ENCODE assay signal across 18 cellular contexts in the genomic region with DNA sequence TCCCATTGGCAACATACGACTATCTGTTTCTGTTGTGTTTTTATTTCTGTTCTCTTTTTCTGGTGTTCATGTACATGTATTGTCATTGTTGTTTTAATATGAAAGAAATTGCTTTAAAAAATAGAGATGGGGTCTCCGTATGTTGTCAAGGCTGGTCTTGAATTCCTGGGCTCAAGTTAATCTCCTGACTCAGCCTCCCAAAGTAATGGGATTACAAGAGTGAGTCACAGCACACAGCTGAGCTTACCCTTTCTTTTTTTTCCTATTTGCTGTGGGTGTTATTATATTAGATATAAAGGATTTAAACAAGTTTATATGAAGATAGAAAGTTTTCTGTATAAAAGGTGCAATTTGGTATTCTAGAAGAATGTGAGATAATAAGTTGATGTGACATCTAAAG.
A peak's percentile ranks its signal among the peaks of the same experiment; 100 is the strongest.
DNase-seq lines count a peak whose midpoint lies in the region; ATAC-seq and TF ChIP-seq lines count a peak whose summit lies in the region.
"Had no signal": no experiment of that assay in that cellular context is flagged by ENCODE, and none has a peak within 500 bp of the region (broad histone marks: within the 10 kb centered on the region; RNA-seq: fewer than 3 reads in every experiment).

No MANE protein-coding gene starts in this region.

- H3K4me1 Mint-ChIP-seq in H9: no peaks in the 10 kb centered on the region
- H3K4me1 Mint-ChIP-seq: CD14-positive monocyte had no signal

- no peak overlapping the region for H3K4me3 Mint-ChIP-seq in H9
- H3K4me3 Mint-ChIP-seq: CD14-positive monocyte had no signal

- H3K27ac ChIP-seq in H9 (ENCODE audit: insufficient read length, low read depth, low read length) (no peak overlapping the region), trophoblast cell (ENCODE audit: low read depth, low read length) (no peak overlapping the region)
- H3K27ac ChIP-seq: Peyer's patch had no signal

- no peak overlapping the region for H2BK20ac ChIP-seq in H9 (ENCODE audit: low read depth, low read length, poor library complexity, severe bottlenecking)

- no peaks in the 10 kb centered on the region for H3K36me3 Mint-ChIP-seq in H9 (ENCODE audit: insufficient read depth in 1 of 3, low read depth in 3 of 3)
- H3K36me3 Mint-ChIP-seq: CD14-positive monocyte had no signal

- H3K79me1 ChIP-seq in H9 (ENCODE audit: insufficient read depth, low read depth, low read length, poor library complexity, severe bottlenecking) (no peaks in the 10 kb centered on the region), trophoblast cell (ENCODE audit: low read length) (no peaks in the 10 kb centered on the region)

- no peak overlapping the region for H4K12ac ChIP-seq in trophoblast cell (ENCODE audit: low read depth, low read length)

- H3K27ac Mint-ChIP-seq in H9: no peak overlapping the region
- H3K27ac Mint-ChIP-seq: CD14-positive monocyte had no signal

- H2AK5ac ChIP-seq in H9 (ENCODE audit: insufficient read length, low read length) (no peak overlapping the region), trophoblast cell (ENCODE audit: low read length) (no peak overlapping the region)

- H4K91ac ChIP-seq in H9 (ENCODE audit: insufficient read length, low read depth, low read length) (no peak overlapping the region), trophoblast cell (ENCODE audit: low read depth, low read length) (no peak overlapping the region)

- H2AFZ ChIP-seq in H9 (ENCODE audit: low read length): no peak overlapping the region
- no peak overlapping the region for H2AFZ ChIP-seq in trophoblast cell (ENCODE audit: insufficient read depth, low read length, poor library complexity)

- no peaks in the 10 kb centered on the region for H3K36me3 ChIP-seq in trophoblast cell (ENCODE audit: control insufficient read depth in 1 of 2, insufficient read depth in 2 of 2, low read length in 2 of 2)
- H3K36me3 ChIP-seq: Peyer's patch had no signal

- H3K27me3 Mint-ChIP-seq in H9 (ENCODE audit: low read depth): peaks cover 1% of the 10 kb centered on the region; the same call in 1 of the 2 replicates

- no CpG with 5 or more reads among the region's 2 CpGs for WGBS in H9 (ENCODE audit: extremely low coverage, insufficient read length, low lambda C conversion rate)
- WGBS in trophoblast cell (ENCODE audit: extremely low coverage, insufficient coverage, insufficient read length): no CpG with 5 or more reads among the region's 2 CpGs

- H3K4me1 ChIP-seq in H9 (ENCODE audit: insufficient read depth, low read length) (no peaks in the 10 kb centered on the region), trophoblast cell (ENCODE audit: control insufficient read depth in 1 of 2, insufficient read depth in 2 of 2, low read length in 2 of 2) (peaks cover 0 to 4% of the 10 kb centered on the region in 2 experiments)
- H3K4me1 ChIP-seq: Peyer's patch had no signal

- H3K4ac ChIP-seq in H9 (ENCODE audit: low read depth, low read length) (no peak overlapping the region), trophoblast cell (ENCODE audit: low read depth, low read length) (no peak overlapping the region)

- H4K20me1 ChIP-seq in H9 (ENCODE audit: control insufficient read depth, insufficient read depth, insufficient read length): no peaks in the 10 kb centered on the region

- no peaks in the 10 kb centered on the region for H3K79me2 ChIP-seq in H9 (ENCODE audit: insufficient read depth, low read length)
- no peaks in the 10 kb centered on the region for H3K79me2 ChIP-seq in trophoblast cell (ENCODE audit: control insufficient read depth, insufficient read depth, low read length, poor library complexity)

- DNase-seq in ACHN (peak; percentile 8), NCI-H82 treated with DMSO at 0.1 percent for 48 hours (lab: John Stamatoyannopoulos, UW; ENCODE audit: unreplicated experiment) (peak; percentile 26), choroid plexus epithelial cell (ENCODE audit: low read depth) (peak; percentile 9), non-pigmented ciliary epithelial cell (ENCODE audit: low read depth) (peak; percentile 60), H9 (no peak), trophoblast cell (no peak)
- DNase-seq: COR-L47, HCEC 1CT, NCI-H1092 treated with DMSO at 0.1 percent for 48 hours, NCI-H1694, NCI-H446, NCI-H774, Peyer's patch, Right ventricle myocardium superior had no signal

- H3K9me3 ChIP-seq in H9 (ENCODE audit: control insufficient read depth, low read depth, low read length) (no peaks in the 10 kb centered on the region), trophoblast cell (ENCODE audit: insufficient read depth, low read depth, low read length) (no peaks in the 10 kb centered on the region)
- H3K9me3 ChIP-seq: Peyer's patch had no signal

- H2BK120ac ChIP-seq in H9 (ENCODE audit: low read depth, low read length, poor library complexity, severe bottlenecking) (no peak overlapping the region), trophoblast cell (ENCODE audit: insufficient read depth, low read length, poor library complexity) (no peak overlapping the region)

- TF ChIP-seq CTCF in choroid plexus epithelial cell (conservative IDR thresholded peaks at IDR 0.05; ENCODE audit: low read depth, low read length) (no peak), H9 (conservative IDR thresholded peaks at IDR 0.05) (no peak)

- no peaks in the 10 kb centered on the region for H3K23me2 ChIP-seq in H9 (ENCODE audit: insufficient read length, low read depth, low read length, poor library complexity, severe bottlenecking)

- H2BK12ac ChIP-seq in H9 (ENCODE audit: insufficient read length, low read depth, low read length) (no peak overlapping the region), trophoblast cell (ENCODE audit: low read length) (no peak overlapping the region)

- no peak overlapping the region for H3K23ac ChIP-seq in H9 (ENCODE audit: insufficient read length, low read depth, low read length)
- H3K23ac ChIP-seq in trophoblast cell (ENCODE audit: low read length): no peak overlapping the region

- no peak overlapping the region for H3K56ac ChIP-seq in H9 (ENCODE audit: insufficient read length, low read depth, low read length)

- no peak for ATAC-seq in GM19023 (IDR thresholded peaks at IDR 0.05; ENCODE audit: unreplicated experiment)
- no peak for ATAC-seq in HG03442 (IDR thresholded peaks at IDR 0.05; ENCODE audit: unreplicated experiment)
- ATAC-seq: SK-N-SH treated with all-trans-retinoic acid at 6 μM for 48 hours had no signal

- H3K4me3 ChIP-seq in choroid plexus epithelial cell (ENCODE audit: low read depth, low read length) (no peak overlapping the region), trophoblast cell (ENCODE audit: low read depth, low read length) (no peak overlapping the region)
- H3K4me3 ChIP-seq: Peyer's patch had no signal

- no peak overlapping the region for H4K5ac ChIP-seq in H9 (ENCODE audit: insufficient read length, low read depth, low read length)

- no peak overlapping the region for H3K4me2 ChIP-seq in H9 (ENCODE audit: insufficient read depth, insufficient read length, low read length)
- H3K4me2 ChIP-seq in trophoblast cell (ENCODE audit: low read length): no peak overlapping the region

- H2BK5ac ChIP-seq in H9 (ENCODE audit: insufficient read length, low read length) (no peak overlapping the region), trophoblast cell (ENCODE audit: low read depth, low read length, poor library complexity) (no peak overlapping the region)

- no peak overlapping the region for H3K18ac ChIP-seq in H9 (ENCODE audit: insufficient read length, low read depth, low read length)
- H3K18ac ChIP-seq in trophoblast cell (ENCODE audit: low read length): no peak overlapping the region

- H3K14ac ChIP-seq in H9 (ENCODE audit: insufficient read depth, low read length) (no peak overlapping the region), trophoblast cell (ENCODE audit: low read length) (no peak overlapping the region)

- H3K9ac ChIP-seq in H9 (ENCODE audit: extremely low read depth, insufficient read length, low read length) (no peak overlapping the region), trophoblast cell (ENCODE audit: low read length) (no peak overlapping the region)

- in situ Hi-C loops in ACHN (cut with HindIII; ENCODE audit: low pct_ligation_motif_present, low pct_unique_long_range_greater_than_20kb, low sequenced_read_pairs): no loop called here

- no peaks in the 10 kb centered on the region for H3K27me3 ChIP-seq in H9 (ENCODE audit: insufficient read depth, low read length)
- no peaks in the 10 kb centered on the region for H3K27me3 ChIP-seq in trophoblast cell (ENCODE audit: insufficient read depth, low read length)
- H3K27me3 ChIP-seq: Peyer's patch had no signal

- H4K8ac ChIP-seq in H9 (replicated peaks; ENCODE audit: insufficient read length, low read depth, low read length) (no peak overlapping the region), trophoblast cell (ENCODE audit: low read depth, low read length) (no peak overlapping the region)

- no peak overlapping the region for H2BK15ac ChIP-seq in H9 (ENCODE audit: low read depth, low read length)

- H3T11ph ChIP-seq in H9 (ENCODE audit: low read length): no peak overlapping the region

- peaks cover 0 to 2% of the 10 kb centered on the region in 2 experiments; a peak in 1 of 5 replicates for H3K9me3 Mint-ChIP-seq in H9

Comparison
In these comparisons a context has a peak if more than half of its experiments do, and no peak if none do; other contexts are left out.
1. DNase-seq: peak in ACHN (single experiment), NCI-H82 treated with DMSO at 0.1 percent for 48 hours (single experiment), choroid plexus epithelial cell (single experiment) and non-pigmented ciliary epithelial cell (single experiment); none in H9 (single experiment) and trophoblast cell (0 of 2).